8 cellular contexts compared by ENCODE assay signal in genomic region chr1:27528701-27529637, GRCh38. TPM values are rescaled to one million over a fixed set of nuclear protein-coding genes. Genes with fewer than 3 reads are reported as not detected.
DNase-seq lines count a peak whose midpoint lies in the region; ATAC-seq and TF ChIP-seq lines count a peak whose summit lies in the region.

No MANE protein-coding gene starts in this region.

- H3K36me3 Mint-ChIP-seq in CD8-positive, alpha-beta memory T cell = peaks cover 0 to 13% (median 0%) of the 10 kb centered on the region in 3 donors

- H3K27ac Mint-ChIP-seq in CD8-positive, alpha-beta memory T cell = peak overlapping the region in 6 of 8 donors; percentile 12 to 91 (median 44)

- H3K4me1 Mint-ChIP-seq in CD8-positive, alpha-beta memory T cell = peaks cover 49 to 56% (median 49%) of the 10 kb centered on the region in 3 donors

- ATAC-seq in left ventricle myocardium superior = peak; percentile 36
- ATAC-seq in psoas muscle = peak; percentile 47 to 69 (median 56)
- ATAC-seq in HG02970 (IDR thresholded peaks at IDR 0.05; ENCODE audit: low FRiP score, unreplicated experiment) = no peak
- ATAC-seq in GM21619 (IDR thresholded peaks at IDR 0.05; ENCODE audit: unreplicated experiment) = no peak

- H3K36me3 ChIP-seq in CD8-positive, alpha-beta memory T cell (ENCODE audit: insufficient read depth, low read length) = no peaks in the 10 kb centered on the region
- peaks cover 0 to 11% of the 10 kb centered on the region in 2 donors for H3K36me3 ChIP-seq in psoas muscle (ENCODE audit: insufficient read depth in 1 of 2, low read depth in 1 of 2)

- no peak for DNase-seq in CD8-positive, alpha-beta memory T cell
- DNase-seq in NCI-H1417 (lab: John Stamatoyannopoulos, UW) (peak; percentile 70 to 93 (median 90)), amniotic epithelial cell (ENCODE audit: low read depth) (peak; percentile 89), left ventricle myocardium superior (peak; percentile 85), psoas muscle (peak; percentile 78 to 88)
- no peak for DNase-seq in stimulated activated CD4-positive, alpha-beta T cell treated with anti-CD3 and anti-CD28 coated beads, Interleukin-1b, Interleukin-23, amount 100 ng/mL, for 48 hours

- no peaks in the 10 kb centered on the region for H3K9me3 Mint-ChIP-seq in CD8-positive, alpha-beta memory T cell

- intact Hi-C loops in left ventricle myocardium superior (cut with micrococcal nuclease) = no loop called here
- intact Hi-C loops in psoas muscle (cut with DNase I) = no loop called here

- H3K27ac ChIP-seq in CD8-positive, alpha-beta memory T cell (ENCODE audit: low read depth, low read length) = peak overlapping the region; percentile 16
- H3K27ac ChIP-seq in psoas muscle = peak overlapping the region; percentile 94

- no peaks in the 10 kb centered on the region for H3K27me3 Mint-ChIP-seq in CD8-positive, alpha-beta memory T cell

- H3K9me3 ChIP-seq in CD8-positive, alpha-beta memory T cell (ENCODE audit: low read length) = no peaks in the 10 kb centered on the region
- H3K9me3 ChIP-seq in psoas muscle = no peaks in the 10 kb centered on the region

- H3K4me3 Mint-ChIP-seq in CD8-positive, alpha-beta memory T cell = peak overlapping the region in 6 of 7 donors; percentile 65 to 73 (median 70)

- peak overlapping the region; percentile 58 for H3K4me3 ChIP-seq in CD8-positive, alpha-beta memory T cell (ENCODE audit: low read length)
- H3K4me3 ChIP-seq in psoas muscle = peak overlapping the region; percentile 71

- no peak for TF ChIP-seq CTCF in psoas muscle (IDR thresholded peaks at IDR 0.05)

- H3K27me3 ChIP-seq in CD8-positive, alpha-beta memory T cell (ENCODE audit: insufficient read depth, low read length, poor library complexity, severe bottlenecking) = no peaks in the 10 kb centered on the region
- H3K27me3 ChIP-seq in psoas muscle (ENCODE audit: insufficient read depth in 3 of 3, low read length in 2 of 3) = no peaks in the 10 kb centered on the region

- WGBS in psoas muscle, 3 donors = 1 to 10% (median 6%) methylated on average over 18 of the region's 18 CpGs

- POLR2A ChIA-PET in CD8-positive, alpha-beta memory T cell (lab: Charles Lee) = no interaction called here

- CTCF ChIA-PET in CD8-positive, alpha-beta memory T cell (lab: Charles Lee) = interaction anchor here (0.9 kb wide), 1 partner anchor 28 kb away, joined by 3 read pairs; no protein-coding TSS in a partner anchor

- H3K4me1 ChIP-seq in CD8-positive, alpha-beta memory T cell (ENCODE audit: insufficient read depth, low read length) = peaks cover 47% of the 10 kb centered on the region
- peaks cover 48% of the 10 kb centered on the region for H3K4me1 ChIP-seq in psoas muscle

RNA-seq across cellular contexts. Expression of gene WASF2, which starts 39.0 kb away (rescaled TPM):
- 100 to 1,000 TPM; 120 to 128 TPM for total RNA-seq in CD8-positive, alpha-beta memory T cell
- 64.1 TPM for polyA plus RNA-seq in CD8-positive, alpha-beta memory T cell
- 59.1 TPM for total RNA-seq in left ventricle myocardium superior
- total RNA-seq in psoas muscle = 10 to 100 TPM; 29.4 to 40.6 (median 35.9) TPM
- 10 to 100 TPM in 2 of 3 donors, 1 to 10 TPM in 1; 7.9 to 14.2 (median 11.3) TPM for polyA plus RNA-seq in psoas muscle

Comparison
In these comparisons a context has a peak if more than half of its experiments do, and no peak if none do; other contexts are left out.
1. DNase-seq: peak in NCI-H1417 (3 of 3), amniotic epithelial cell (single experiment), left ventricle myocardium superior (single experiment) and psoas muscle (2 of 2); none in CD8-positive, alpha-beta memory T cell (0 of 5) and stimulated activated CD4-positive, alpha-beta T cell treated with anti-CD3 and anti-CD28 coated beads, Interleukin-1b, Interleukin-23, amount 100 ng/mL, for 48 hours (single experiment).
2. ATAC-seq: peak in left ventricle myocardium superior (single experiment) and psoas muscle (4 of 4); none in HG02970 (single experiment) and GM21619 (single experiment).